1 cellular context compared by ENCODE assay signal in the genomic region with DNA sequence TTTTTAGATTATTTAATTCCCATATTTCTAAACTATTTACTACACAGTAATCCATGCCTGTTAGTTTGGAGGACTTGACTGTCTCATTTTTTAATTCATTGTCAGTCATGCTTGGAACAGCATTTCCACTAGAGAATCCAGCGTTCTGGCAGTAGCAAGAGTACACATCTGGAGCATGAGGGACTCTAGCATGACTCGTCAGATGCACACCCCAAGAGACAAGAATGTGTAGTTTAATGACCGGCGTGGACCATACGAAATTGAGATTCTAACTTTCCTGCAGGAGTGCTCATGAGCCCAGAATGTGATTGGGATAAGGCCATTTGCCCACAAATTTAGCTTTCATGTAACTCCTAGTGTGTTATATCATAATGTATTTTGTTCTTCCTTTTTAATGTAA.
TF ChIP-seq lines count a peak whose summit lies in the region.

No MANE protein-coding gene starts in this region.

TF ChIP-seq in A549, 52 proteins besides CTCF, POLR2A, EP300 and RAD21 (continued from another document):
- TF ChIP-seq, protein P1, sequence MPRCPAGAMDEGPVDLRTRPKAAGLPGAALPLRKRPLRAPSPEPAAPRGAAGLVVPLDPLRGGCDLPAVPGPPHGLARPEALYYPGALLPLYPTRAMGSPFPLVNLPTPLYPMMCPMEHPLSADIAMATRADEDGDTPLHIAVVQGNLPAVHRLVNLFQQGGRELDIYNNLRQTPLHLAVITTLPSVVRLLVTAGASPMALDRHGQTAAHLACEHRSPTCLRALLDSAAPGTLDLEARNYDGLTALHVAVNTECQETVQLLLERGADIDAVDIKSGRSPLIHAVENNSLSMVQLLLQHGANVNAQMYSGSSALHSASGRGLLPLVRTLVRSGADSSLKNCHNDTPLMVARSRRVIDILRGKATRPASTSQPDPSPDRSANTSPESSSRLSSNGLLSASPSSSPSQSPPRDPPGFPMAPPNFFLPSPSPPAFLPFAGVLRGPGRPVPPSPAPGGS (IDR thresholded peaks at IDR 0.05): no peak
- no peak for TF ChIP-seq MAFK (IDR thresholded peaks at IDR 0.05; ENCODE audit: partially characterized antibody)
- TF ChIP-seq MAZ (IDR thresholded peaks at IDR 0.05; ENCODE audit: borderline replicate concordance, low read depth, low read length): no peak
- TF ChIP-seq BHLHE40 (IDR thresholded peaks at IDR 0.05; ENCODE audit: low read depth, low read length): no peak
- no peak for TF ChIP-seq MYC (IDR thresholded peaks at IDR 0.05; ENCODE audit: borderline replicate concordance, low read length)
- TF ChIP-seq CBX8 (IDR thresholded peaks at IDR 0.05): no peak
- TF ChIP-seq, protein P2, sequence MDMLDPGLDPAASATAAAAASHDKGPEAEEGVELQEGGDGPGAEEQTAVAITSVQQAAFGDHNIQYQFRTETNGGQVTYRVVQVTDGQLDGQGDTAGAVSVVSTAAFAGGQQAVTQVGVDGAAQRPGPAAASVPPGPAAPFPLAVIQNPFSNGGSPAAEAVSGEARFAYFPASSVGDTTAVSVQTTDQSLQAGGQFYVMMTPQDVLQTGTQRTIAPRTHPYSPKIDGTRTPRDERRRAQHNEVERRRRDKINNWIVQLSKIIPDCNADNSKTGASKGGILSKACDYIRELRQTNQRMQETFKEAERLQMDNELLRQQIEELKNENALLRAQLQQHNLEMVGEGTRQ (IDR thresholded peaks at IDR 0.05): no peak
